Comparison of ENCODE assay signal across 8 cellular contexts in the genomic region with DNA sequence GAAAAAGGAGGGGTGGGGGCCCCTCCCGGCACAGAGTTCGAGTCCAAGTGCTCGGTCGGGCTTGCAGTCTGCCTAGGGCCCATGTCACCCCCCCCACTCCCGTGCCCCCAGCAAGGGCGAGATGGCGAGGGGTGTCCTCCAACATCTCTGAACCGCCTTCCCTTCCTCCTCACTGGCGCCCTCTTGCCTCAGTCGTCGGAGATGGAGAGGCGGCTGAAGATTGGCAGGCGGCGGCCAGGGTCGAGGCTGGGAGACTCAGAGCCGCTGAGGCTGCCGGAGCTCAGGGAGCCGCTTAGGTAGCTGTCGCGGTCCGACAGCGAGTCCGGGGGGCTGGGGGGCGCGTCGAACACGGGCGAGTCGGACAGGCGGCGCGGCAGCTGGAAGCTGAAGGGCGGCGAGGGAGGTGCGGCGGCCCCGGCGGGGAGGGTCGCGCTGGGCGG. TPM values are rescaled to one million over a fixed set of nuclear protein-coding genes. Genes with fewer than 3 reads are reported as not detected.
DNase-seq lines count a peak whose midpoint lies in the region; ATAC-seq and TF ChIP-seq lines count a peak whose summit lies in the region.

No MANE protein-coding gene starts in this region.

- ATAC-seq in GM23338 (no peak), heart right ventricle (no peak), GM21515 (IDR thresholded peaks at IDR 0.05; ENCODE audit: unreplicated experiment) (no peak)

- H3K4me2 ChIP-seq in GM23338: peak overlapping the region; percentile 79

- no peak overlapping the region for H2AFZ ChIP-seq in GM23338

- peaks cover 8% of the 10 kb centered on the region for H4K20me1 ChIP-seq in GM23338 (replicated peaks; ENCODE audit: insufficient read depth)

- H3K27me3 Mint-ChIP-seq in GM23338 (ENCODE audit: insufficient read depth, low read depth, poor library complexity): peaks cover 27% of the 10 kb centered on the region
- H3K27me3 Mint-ChIP-seq in activated naive CD8-positive, alpha-beta T cell treated with anti-CD3 and anti-CD28 coated beads for 36 hours: no peaks in the 10 kb centered on the region

- peaks cover 38% of the 10 kb centered on the region; the same call in 1 of the 2 replicates for H3F3A ChIP-seq in GM23338 (replicated peaks; ENCODE audit: low read depth)

- no peak overlapping the region for H3K9ac ChIP-seq in SK-N-MC (ENCODE audit: insufficient read length)

- H3K79me2 ChIP-seq in GM23338 (replicated peaks; ENCODE audit: insufficient read depth): peaks cover 52% of the 10 kb centered on the region

- H3K36me3 ChIP-seq in GM23338 (ENCODE audit: insufficient read depth) (peaks cover 15% of the 10 kb centered on the region; the same call in 1 of the 2 replicates), SK-N-MC (ENCODE audit: insufficient read depth, low read length) (peaks cover 10% of the 10 kb centered on the region), heart right ventricle (peaks cover 0 to 37% (median 10%) of the 10 kb centered on the region in 9 donors), prostate gland (peaks cover 4 to 26% of the 10 kb centered on the region in 2 donors), urinary bladder (ENCODE audit: insufficient read depth) (peaks cover 3% of the 10 kb centered on the region)

- DNase-seq in GM23338 (ENCODE audit: low spot score) (peak; percentile 85), SK-N-MC (ENCODE audit: low read depth, low spot score) (no peak), heart right ventricle (peak; percentile 74 to 76), prostate gland (ENCODE audit: low spot score) (peak; percentile 51), NCI-H2196 treated with DMSO at 0.1 percent for 48 hours (lab: John Stamatoyannopoulos, UW; ENCODE audit: unreplicated experiment) (no peak)
- peak; percentile 82 for DNase-seq in activated naive CD8-positive, alpha-beta T cell treated with anti-CD3 and anti-CD28 coated beads for 36 hours

- intact Hi-C loops in heart right ventricle (cut with DNase I) (loop anchor here in 8 of 10 donors (2.0 to 10.0 kb wide), 10 partner anchors 47 to 321 kb away; no protein-coding TSS in a partner anchor), prostate gland (cut with DNase I) (loop anchor here (5.0 to 10.0 kb wide), 3 partner anchors 67 to 369 kb away; no protein-coding TSS in a partner anchor)

- 1 to 2% methylated on average over 32 to 40 of the region's 41 CpGs for WGBS in heart right ventricle, 2 donors
- WGBS in prostate gland: under 1% methylated on average over 41 of the region's 41 CpGs
- under 1% methylated on average over 41 of the region's 41 CpGs for WGBS in urinary bladder

- no peaks in the 10 kb centered on the region for H3K9me2 ChIP-seq in GM23338 (ENCODE audit: insufficient read depth)

- no peaks in the 10 kb centered on the region; the same call in 2 of the 3 replicates for H3K9me3 Mint-ChIP-seq in GM23338
- no peaks in the 10 kb centered on the region for H3K9me3 Mint-ChIP-seq in activated naive CD8-positive, alpha-beta T cell treated with anti-CD3 and anti-CD28 coated beads for 36 hours

- H3K36me3 Mint-ChIP-seq in GM23338 (ENCODE audit: low read depth): peaks cover 35% of the 10 kb centered on the region
- H3K36me3 Mint-ChIP-seq in activated naive CD8-positive, alpha-beta T cell treated with anti-CD3 and anti-CD28 coated beads for 36 hours: peaks cover 35% of the 10 kb centered on the region

- H3K27ac Mint-ChIP-seq in GM23338: peak overlapping the region; percentile 91
- peak overlapping the region; percentile 98 for H3K27ac Mint-ChIP-seq in activated naive CD8-positive, alpha-beta T cell treated with anti-CD3 and anti-CD28 coated beads for 36 hours

- TF ChIP-seq POLR2A in prostate gland (IDR thresholded peaks at IDR 0.05): peak; percentile 13

- H3K9me3 ChIP-seq in SK-N-MC (ENCODE audit: low read depth, low read length): no peaks in the 10 kb centered on the region
- H3K9me3 ChIP-seq in heart right ventricle: no peaks in the 10 kb centered on the region
- H3K9me3 ChIP-seq in prostate gland: no peaks in the 10 kb centered on the region

- peaks cover 56% of the 10 kb centered on the region for H3K4me1 Mint-ChIP-seq in GM23338
- peaks cover 52% of the 10 kb centered on the region for H3K4me1 Mint-ChIP-seq in activated naive CD8-positive, alpha-beta T cell treated with anti-CD3 and anti-CD28 coated beads for 36 hours

- H3K4me3 Mint-ChIP-seq in GM23338: peak overlapping the region; percentile 87
- H3K4me3 Mint-ChIP-seq in activated naive CD8-positive, alpha-beta T cell treated with anti-CD3 and anti-CD28 coated beads for 36 hours: peak overlapping the region; percentile 96

- H3K27me3 ChIP-seq in GM23338 (ENCODE audit: insufficient read depth) (no peaks in the 10 kb centered on the region), heart right ventricle (no peaks in the 10 kb centered on the region), prostate gland (replicated peaks; ENCODE audit: insufficient read depth) (no peaks in the 10 kb centered on the region)

- TF ChIP-seq CTCF in GM23338 (conservative IDR thresholded peaks at IDR 0.05; ENCODE audit: low read depth in 2 of 2) (peak; percentile 45 to 76), heart right ventricle (IDR thresholded peaks at IDR 0.05) (peak in 8 of 9 donors; percentile 24 to 63 (median 46)), prostate gland (IDR thresholded peaks at IDR 0.05) (peak in 2 of 4 experiments; percentile 33 to 40)

- H3K27ac ChIP-seq in GM23338 (ENCODE audit: low read depth): 0 out of 2 replicates have a peak overlapping the region, but pooled peaks have one; percentile 96
- no peak overlapping the region for H3K27ac ChIP-seq in SK-N-MC
- H3K27ac ChIP-seq in heart right ventricle: peak overlapping the region; percentile 96 to 100 (median 99)
- H3K27ac ChIP-seq in prostate gland: peak overlapping the region; percentile 98 to 99
- H3K27ac ChIP-seq in urinary bladder (ENCODE audit: low read depth): peak overlapping the region; percentile 96

- H3K4me1 ChIP-seq in GM23338 (ENCODE audit: insufficient read depth) (peaks cover 51% of the 10 kb centered on the region), heart right ventricle (peaks cover 4 to 69% (median 57%) of the 10 kb centered on the region in 9 donors), prostate gland (replicated peaks) (peaks cover 24% of the 10 kb centered on the region), urinary bladder (ENCODE audit: insufficient read depth) (no peaks in the 10 kb centered on the region)

- H3K4me3 ChIP-seq in GM23338 (peak overlapping the region; percentile 97), SK-N-MC (peak overlapping the region; percentile 59), heart right ventricle (peak overlapping the region; percentile 72 to 97 (median 90)), prostate gland (peak overlapping the region; percentile 86 to 87), urinary bladder (ENCODE audit: low read depth, low read length) (peak overlapping the region; percentile 97)

TF ChIP-seq in GM23338, 12 proteins besides CTCF, POLR2A, EP300 and RAD21 (continues in another document):
- no peak for TF ChIP-seq CREB1 (CRISPR knock-in tag; IDR thresholded peaks at IDR 0.05; ENCODE audit: low read depth)

RNA-seq across cellular contexts. Expression of a gene that starts 2.3 kb away (rescaled TPM):
- 37.9 and 43.0 TPM in 2 replicates for total RNA-seq in GM23338 (2014; rRNA removed; shearing (Covaris generic))
- 38.4 and 39.6 TPM in 2 replicates for polyA plus RNA-seq in GM23338 (2016; fragmentation: Nextera tagmentation; extraction: Ambion mirVana)
- 10 to 100 TPM; 58.2 to 58.4 TPM for total RNA-seq in activated naive CD8-positive, alpha-beta T cell treated with anti-CD3 and anti-CD28 coated beads for 36 hours
- 10 to 100 TPM; 34.4 to 69.6 (median 42.3) TPM for total RNA-seq in heart right ventricle
- polyA plus RNA-seq in heart right ventricle: 10 to 100 TPM; 26.8 to 53.2 TPM
- total RNA-seq in prostate gland: 100 to 1,000 TPM; 117 to 256 TPM
- 54.8 TPM for total RNA-seq in urinary bladder
- 145 TPM for polyA plus RNA-seq in urinary bladder

Comparison
In these comparisons a context has a peak if more than half of its experiments do, and no peak if none do; other contexts are left out.
1. DNase-seq: peak in GM23338 (single experiment), activated naive CD8-positive, alpha-beta T cell treated with anti-CD3 and anti-CD28 coated beads for 36 hours (single experiment), heart right ventricle (2 of 2) and prostate gland (single experiment); none in SK-N-MC (single experiment) and NCI-H2196 treated with DMSO at 0.1 percent for 48 hours (single experiment).
2. Peak in every context shown above with its lines, with median percentiles within 50 percentile points of each other: H3K4me3 ChIP-seq.